Comparison of ENCODE assay signal across 29 cellular contexts in the genomic region with DNA sequence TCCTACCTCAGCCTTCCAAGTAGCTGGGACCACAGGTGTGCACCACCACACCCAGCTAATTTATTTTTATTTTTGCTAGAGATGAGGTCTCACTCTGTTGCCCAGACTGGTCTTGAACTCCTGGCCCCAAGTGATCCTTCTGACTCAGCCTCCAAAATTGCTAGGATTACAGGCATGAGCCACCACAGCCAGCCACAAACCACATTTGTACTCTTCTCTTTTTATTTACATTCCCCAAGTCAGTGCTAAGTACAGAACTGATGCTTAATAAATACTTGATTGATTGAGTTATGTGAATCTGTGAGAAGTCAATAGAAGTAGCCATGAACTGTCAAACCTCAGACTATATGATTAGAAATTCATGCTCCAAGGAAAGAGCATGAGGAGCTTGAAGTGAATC. TPM values are rescaled to one million over a fixed set of nuclear protein-coding genes. Genes with fewer than 3 reads are reported as not detected.
DNase-seq lines count a peak whose midpoint lies in the region; ATAC-seq and TF ChIP-seq lines count a peak whose summit lies in the region.
"Had no signal": no experiment of that assay in that cellular context is flagged by ENCODE, and none has a peak within 500 bp of the region (broad histone marks: within the 10 kb centered on the region; RNA-seq: fewer than 3 reads in every experiment).

No MANE protein-coding gene starts in this region.

- H3K4me1 ChIP-seq in heart right ventricle, result peaks cover 0 to 48% (median 10%) of the 10 kb centered on the region in 9 donors
- H3K4me1 ChIP-seq: HAP-1, pancreas, sigmoid colon, transverse colon had no signal

- peaks cover 3% of the 10 kb centered on the region for H3K9me3 Mint-ChIP-seq in stimulated activated effector memory CD8-positive, alpha-beta T cell treated with anti-CD3 and anti-CD28 coated beads, Interleukin-12 subunit alpha, Interleukin-12 subunit beta, amount 100 ng/mL, for 72 hours
- H3K9me3 Mint-ChIP-seq: activated B cell treated with CpG ODN at 0.5 μM for 24 hours, immature natural killer cell, natural killer cell had no signal

- H3K4me3 ChIP-seq in heart right ventricle (no peak overlapping the region), choroid plexus epithelial cell (ENCODE audit: low read depth, low read length) (no peak overlapping the region)
- H3K4me3 ChIP-seq: HAP-1, pancreas, sigmoid colon, transverse colon had no signal

- intact Hi-C loops in heart right ventricle (cut with DNase I) (loop anchor here in 2 of 10 donors (5.0 kb wide), 1 partner anchor 49 kb away; the partner anchor contains the start of gene S1PR1 (in 2 of the 2)), left cardiac atrium (cut with DNase I) (loop anchor here in 1 of 2 donors (10.0 kb wide), 1 partner anchor 46 kb away; the partner anchor contains the start of gene S1PR1)

- H3K36me3 Mint-ChIP-seq in stimulated activated effector memory CD8-positive, alpha-beta T cell treated with anti-CD3 and anti-CD28 coated beads, Interleukin-12 subunit alpha, Interleukin-12 subunit beta, amount 100 ng/mL, for 72 hours, result no peaks in the 10 kb centered on the region
- H3K36me3 Mint-ChIP-seq: natural killer cell had no signal

- no peak for TF ChIP-seq CTCF in heart right ventricle (IDR thresholded peaks at IDR 0.05)
- no peak for TF ChIP-seq CTCF in choroid plexus epithelial cell (conservative IDR thresholded peaks at IDR 0.05; ENCODE audit: low read depth, low read length)

- no peak for DNase-seq in heart right ventricle
- no peak for DNase-seq in left cardiac atrium
- DNase-seq in LHCN-M2 (ENCODE audit: low read depth), result peak; percentile 69
- peak; percentile 49 for DNase-seq in choroid plexus epithelial cell (ENCODE audit: low read depth)
- no peak for DNase-seq in stimulated activated effector memory CD8-positive, alpha-beta T cell treated with anti-CD3 and anti-CD28 coated beads, Interleukin-12 subunit alpha, Interleukin-12 subunit beta, amount 100 ng/mL, for 72 hours (ENCODE audit: low spot score in 2 of 2)
- DNase-seq in activated CD8-positive, alpha-beta memory T cell treated with anti-CD3 and anti-CD28 coated beads, Interleukin-2, amount 50 U/mL, for 48 hours, result no peak
- no peak for DNase-seq in effector CD8-positive, alpha-beta T cell (lab: John Stamatoyannopoulos, UW)
- DNase-seq: activated B cell treated with CpG ODN at 0.5 μM for 24 hours; activated CD8-positive, alpha-beta memory T cell treated with anti-CD3 and anti-CD28 coated beads for 24 hours; activated T-cell treated with anti-CD3 and anti-CD28 coated beads, Interleukin-2, amount 50 U/mL, for 24 hours; amygdala; Calu3; DND-41; hippocampal formation; immature natural killer cell; left ventricle myocardium superior; midbrain; natural killer cell; NCI-H1105 treated with DMSO at 0.1 percent for 48 hours; NCI-H2029 treated with DMSO at 0.1 percent for 48 hours; NCI-H345; NCI-H82; pancreas; SHP77; sigmoid colon; transverse colon had no signal

- ATAC-seq in heart right ventricle, result no peak
- no peak for ATAC-seq in left cardiac atrium
- peak; percentile 55 for ATAC-seq in stimulated activated effector memory CD8-positive, alpha-beta T cell treated with anti-CD3 and anti-CD28 coated beads, Interleukin-12 subunit alpha, Interleukin-12 subunit beta, amount 100 ng/mL, for 72 hours
- no peak for ATAC-seq in GM19023 (IDR thresholded peaks at IDR 0.05; ENCODE audit: unreplicated experiment)
- ATAC-seq: left ventricle myocardium superior, natural killer cell, pancreas had no signal

- no peak overlapping the region for H3K4me3 Mint-ChIP-seq in stimulated activated effector memory CD8-positive, alpha-beta T cell treated with anti-CD3 and anti-CD28 coated beads, Interleukin-12 subunit alpha, Interleukin-12 subunit beta, amount 100 ng/mL, for 72 hours
- H3K4me3 Mint-ChIP-seq: activated B cell treated with CpG ODN at 0.5 μM for 24 hours; activated T-cell treated with anti-CD3 and anti-CD28 coated beads, Interleukin-2, amount 50 U/mL, for 24 hours; immature natural killer cell; natural killer cell had no signal

- peaks cover 23% of the 10 kb centered on the region for H3K4me1 Mint-ChIP-seq in stimulated activated effector memory CD8-positive, alpha-beta T cell treated with anti-CD3 and anti-CD28 coated beads, Interleukin-12 subunit alpha, Interleukin-12 subunit beta, amount 100 ng/mL, for 72 hours
- H3K4me1 Mint-ChIP-seq: immature natural killer cell had no signal

- no peaks in the 10 kb centered on the region for H3K36me3 ChIP-seq in heart right ventricle
- H3K36me3 ChIP-seq: HAP-1, pancreas, sigmoid colon, transverse colon had no signal

- H3K27ac ChIP-seq in heart right ventricle, result peak overlapping the region in 6 of 10 donors; percentile 61 to 77 (median 66)
- H3K27ac ChIP-seq: C4-2B, pancreas, sigmoid colon, transverse colon had no signal

- no peaks in the 10 kb centered on the region for H3K9me3 ChIP-seq in heart right ventricle
- H3K9me3 ChIP-seq: HAP-1, pancreas, sigmoid colon, transverse colon had no signal

- no peaks in the 10 kb centered on the region for H3K27me3 ChIP-seq in heart right ventricle
- H3K27me3 ChIP-seq: pancreas, sigmoid colon, transverse colon had no signal

- H3K27ac Mint-ChIP-seq in stimulated activated effector memory CD8-positive, alpha-beta T cell treated with anti-CD3 and anti-CD28 coated beads, Interleukin-12 subunit alpha, Interleukin-12 subunit beta, amount 100 ng/mL, for 72 hours, result no peak overlapping the region
- H3K27ac Mint-ChIP-seq: activated B cell treated with CpG ODN at 0.5 μM for 24 hours; activated T-cell treated with anti-CD3 and anti-CD28 coated beads, Interleukin-2, amount 50 U/mL, for 24 hours; immature natural killer cell; natural killer cell had no signal

RNA-seq across cellular contexts. Expression of gene S1PR1, which starts 48.5 kb away (rescaled TPM):
- total RNA-seq in heart right ventricle, result 10 to 100 TPM; 37.4 to 82.2 (median 55.2) TPM
- 10 to 100 TPM; 50.3 to 51.2 TPM for polyA plus RNA-seq in heart right ventricle
- 10 to 100 TPM; 69.3 to 85.3 TPM for total RNA-seq in left cardiac atrium
- 1.3 and 2.4 TPM in 2 replicates for total RNA-seq in LHCN-M2 (2014; rRNA removed)
- polyA plus RNA-seq in LHCN-M2 (2012), result 8.3 TPM
- total RNA-seq: Calu3 had no signal

Comparison
In these comparisons a context has a peak if more than half of its experiments do, and no peak if none do; other contexts are left out.
1. DNase-seq: peak in LHCN-M2 (single experiment) and choroid plexus epithelial cell (single experiment); none in heart right ventricle (0 of 2), left cardiac atrium (single experiment), stimulated activated effector memory CD8-positive, alpha-beta T cell treated with anti-CD3 and anti-CD28 coated beads, Interleukin-12 subunit alpha, Interleukin-12 subunit beta, amount 100 ng/mL, for 72 hours (0 of 2), activated CD8-positive, alpha-beta memory T cell treated with anti-CD3 and anti-CD28 coated beads, Interleukin-2, amount 50 U/mL, for 48 hours (single experiment) and effector CD8-positive, alpha-beta T cell (single experiment).
2. RNA of gene S1PR1, which starts 48.5 kb away (total RNA-seq): 69.3 to 85.3 TPM in left cardiac atrium and 37.4 to 82.2 TPM in heart right ventricle; 1.3 to 2.4 TPM in LHCN-M2; every median in the first group is over 10 times any median in the second.